In the genomic region with DNA sequence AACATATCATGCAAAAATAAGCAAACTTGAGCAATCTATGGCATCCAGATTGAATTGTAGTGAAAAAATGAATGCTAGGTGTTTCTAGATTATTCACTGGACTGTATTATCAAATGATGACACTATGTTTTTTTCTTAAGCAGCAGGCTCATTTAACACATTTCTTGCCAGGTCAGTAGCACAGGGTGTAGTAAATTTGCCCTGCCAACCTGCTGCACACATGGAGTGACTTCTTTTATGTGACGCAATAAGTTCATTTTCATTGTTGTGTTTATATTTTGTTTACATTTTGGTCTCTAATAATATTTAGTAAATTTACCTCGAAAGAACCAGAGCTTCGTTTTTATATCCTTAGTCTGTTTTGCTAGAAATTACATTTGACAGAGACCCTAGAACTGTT, we compare ENCODE assay signal across 32 cellular contexts.
"Had no signal": no experiment of that assay in that cellular context is flagged by ENCODE, and none has a peak within 500 bp of the region (broad histone marks: within the 10 kb centered on the region; RNA-seq: fewer than 3 reads in every experiment).

No MANE protein-coding gene starts in this region.

- ATAC-seq: activated CD8-positive, alpha-beta T cell treated with anti-CD3 and anti-CD28 coated beads for 36 hours; activated naive CD4-positive, alpha-beta T cell treated with anti-CD3 and anti-CD28 coated beads, Interleukin-2, amount 50 U/mL, for 72 hours; activated T-cell treated with anti-CD3 and anti-CD28 coated beads, Interleukin-2, amount 50 U/mL, for 4 hours; activated T-cell treated with anti-CD3 and anti-CD28 coated beads, Interleukin-2, amount 50 U/mL, for 72 hours; activated T-helper 17 cell treated with anti-CD3 and anti-CD28 coated beads, Interleukin-2, amount 50 U/mL, for 72 hours had no signal

- H3K27ac ChIP-seq: adrenal gland, cardiac muscle cell, VCaP had no signal

- H3K9me3 ChIP-seq: adrenal gland had no signal

- H3K27me3 ChIP-seq: adrenal gland, cardiac muscle cell had no signal

- FAIRE-seq: bronchial epithelial cell, TTC549 had no signal

- DNase-seq: activated B cell treated with CpG ODN at 0.5 μM for 24 hours; activated CD4-positive, alpha-beta memory T cell treated with anti-CD3 and anti-CD28 coated beads for 36 hours; activated CD4-positive, alpha-beta T cell treated with anti-CD3 and anti-CD28 coated beads for 4 hours; activated CD4-positive, alpha-beta T cell treated with anti-CD3 and anti-CD28 coated beads, Interleukin-2, amount 10 ng/mL, durations not matched to agents 24 days and 14 days; activated CD4-positive, alpha-beta T cell treated with anti-CD3 and anti-CD28 coated beads, Interleukin-2, amount 50 U/mL, for 1 hour; activated CD4-positive, alpha-beta T cell treated with anti-CD3 and anti-CD28 coated beads, Interleukin-2, amount 50 U/mL, for 4 hours; activated CD4-positive, CD25-positive, alpha-beta regulatory T cell treated with anti-CD3 and anti-CD28 coated beads, Interleukin-2, amount 50 U/mL, for 72 hours; activated CD8-positive, alpha-beta memory T cell treated with anti-CD3 and anti-CD28 coated beads, Interleukin-2, amount 50 U/mL, for 4 hours; activated CD8-positive, alpha-beta T cell treated with anti-CD3 and anti-CD28 coated beads for 36 hours; activated effector memory CD4-positive, alpha-beta T cell treated with anti-CD3 and anti-CD28 coated beads, Interleukin-2, amount 50 U/mL, for 16 hours; activated gamma-delta T cell treated with Interleukin-2 at 50 U/mL for 16 hours; activated naive CD4-positive, alpha-beta T cell; activated naive CD4-positive, alpha-beta T cell treated with anti-CD3 and anti-CD28 coated beads for 36 hours; activated naive CD4-positive, alpha-beta T cell treated with anti-CD3 and anti-CD28 coated beads, Interleukin-2, amount 50 U/mL, for 16 hours; activated naive CD8-positive, alpha-beta T cell treated with anti-CD3 and anti-CD28 coated beads for 36 hours; activated T-cell treated with anti-CD3 and anti-CD28 coated beads for 4 hours; activated T-cell treated with anti-CD3 and anti-CD28 coated beads, Interleukin-2, amount 50 U/mL, for 1 hour; activated T-cell treated with anti-CD3 and anti-CD28 coated beads, Interleukin-2, amount 50 U/mL, for 4 hours; activated T-cell treated with anti-CD3 and anti-CD28 coated beads, Interleukin-2, amount 50 U/mL, for 72 hours; adrenal gland; amniotic stem cell; aorta; caudate nucleus; cerebellar nuclear complex; T-helper 2 cell; T-helper 9 cell had no signal

- H3K4me3 ChIP-seq: adrenal gland, cardiac muscle cell had no signal

- H3K4me1 ChIP-seq: adrenal gland had no signal
